In the genomic region with DNA sequence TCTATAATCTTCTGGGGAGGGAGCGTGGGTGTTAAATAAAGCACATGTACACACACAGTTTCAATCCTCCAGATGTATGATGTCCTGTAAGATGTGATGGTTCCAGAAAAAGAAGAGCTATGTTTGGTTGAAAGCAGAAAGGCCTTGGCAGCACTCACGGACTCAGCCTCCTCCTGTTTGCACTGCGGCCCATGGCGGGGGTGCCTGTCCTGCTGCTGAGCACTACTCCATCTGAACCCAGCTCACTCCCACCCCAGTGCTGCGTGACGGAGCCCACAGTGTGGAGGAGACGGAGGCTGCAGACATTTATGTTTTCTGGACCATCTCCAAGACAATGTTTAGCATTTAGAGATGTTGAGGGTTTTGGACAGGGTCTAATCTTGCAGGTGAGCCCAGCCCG, we compare ENCODE assay signal across 15 cellular contexts.
A peak's percentile ranks its signal among the peaks of the same experiment; 100 is the strongest.
DNase-seq lines count a peak whose midpoint lies in the region; ATAC-seq and TF ChIP-seq lines count a peak whose summit lies in the region.
"Had no signal": no experiment of that assay in that cellular context is flagged by ENCODE, and none has a peak within 500 bp of the region (broad histone marks: within the 10 kb centered on the region; RNA-seq: fewer than 3 reads in every experiment).

No MANE protein-coding gene starts in this region.

- no peak overlapping the region for H3K4me2 ChIP-seq in Karpas-422 (ENCODE audit: low read depth, low read length, poor library complexity, severe bottlenecking)

- TF ChIP-seq EP300 in sigmoid colon (IDR thresholded peaks at IDR 0.05) = no peak

- intact Hi-C loops in cardiac septum (cut with DNase I) (no loop called here), posterior vena cava (cut with DNase I) (no loop called here), sigmoid colon (cut with DNase I) (no loop called here)

- peaks cover 0 to 4% of the 10 kb centered on the region in 2 donors for H3K9me3 ChIP-seq in lung (ENCODE audit: control insufficient read depth in 2 of 2, insufficient read depth in 1 of 2, low read length in 1 of 2)
- H3K9me3 ChIP-seq in sigmoid colon = no peaks in the 10 kb centered on the region
- H3K9me3 ChIP-seq in Karpas-422 (ENCODE audit: low read length) = no peaks in the 10 kb centered on the region

- WGBS in lung, 2 donors = 79 to 90% methylated on average over 8 of the region's 8 CpGs
- 72 to 75% methylated on average over 8 of the region's 8 CpGs for WGBS in sigmoid colon, 2 donors

- DNase-seq in coronary artery (ENCODE audit: low spot score) (peak; percentile 21), cardiac septum (ENCODE audit: low spot score) (peak; percentile 70), lung (ENCODE audit: low spot score) (peak; percentile 16), posterior vena cava (ENCODE audit: low spot score) (peak; percentile 49), SIG-M5 (lab: John Stamatoyannopoulos, UW) (no peak), sigmoid colon (no peak), Karpas-422 (no peak)
- DNase-seq: CD4-positive, CD25-positive, alpha-beta regulatory T cell; DMS53; MV-4-11; NCI-H146; NCI-H2107; NCI-H226; NCI-H526 had no signal

- no peak overlapping the region for H2AFZ ChIP-seq in Karpas-422 (ENCODE audit: low read length)

- H3K27me3 ChIP-seq in lung (ENCODE audit: control insufficient read depth, insufficient read depth) (no peaks in the 10 kb centered on the region), sigmoid colon (peaks cover 0 to 13% (median 0%) of the 10 kb centered on the region in 3 donors), Karpas-422 (ENCODE audit: low read length) (no peaks in the 10 kb centered on the region)

- no peak for TF ChIP-seq CTCF in coronary artery (IDR thresholded peaks at IDR 0.05)
- TF ChIP-seq CTCF in lung (IDR thresholded peaks at IDR 0.05; ENCODE audit: control extremely low read depth, extremely low read depth) = no peak
- no peak for TF ChIP-seq CTCF in sigmoid colon (IDR thresholded peaks at IDR 0.05)

- no peak for TF ChIP-seq POLR2A in sigmoid colon (IDR thresholded peaks at IDR 0.05)

- no peak overlapping the region for H3K9ac ChIP-seq in Karpas-422 (ENCODE audit: low read length)

- no peak overlapping the region for H3K4me3 ChIP-seq in coronary artery
- no peak overlapping the region for H3K4me3 ChIP-seq in lung
- no peak overlapping the region for H3K4me3 ChIP-seq in sigmoid colon
- no peak overlapping the region for H3K4me3 ChIP-seq in Karpas-422 (ENCODE audit: low read length)

- no peaks in the 10 kb centered on the region for H3K9me2 ChIP-seq in Karpas-422 (replicated peaks; ENCODE audit: insufficient read depth, low read length)

- no peak overlapping the region for H3K27ac ChIP-seq in coronary artery
- no peak overlapping the region for H3K27ac ChIP-seq in lung (ENCODE audit: low read depth in 1 of 2, low read length in 1 of 2)
- peak overlapping the region in 2 of 4 donors; percentile 19 to 28 for H3K27ac ChIP-seq in sigmoid colon
- H3K27ac ChIP-seq in Karpas-422 (ENCODE audit: low read length) = no peak overlapping the region

- H3K36me3 ChIP-seq in lung (ENCODE audit: control insufficient read depth in 2 of 2, insufficient read depth in 2 of 2, low read length in 2 of 2) (no peaks in the 10 kb centered on the region), sigmoid colon (no peaks in the 10 kb centered on the region), Karpas-422 (ENCODE audit: insufficient read depth, low read length) (no peaks in the 10 kb centered on the region)

- no peak for ATAC-seq in lung (ENCODE audit: insufficient read depth, low FRiP score)
- ATAC-seq: HCT116 had no signal

- H4K20me1 ChIP-seq in Karpas-422 (ENCODE audit: insufficient read depth, low read depth, low read length) = no peaks in the 10 kb centered on the region

- no peaks in the 10 kb centered on the region for H3K79me2 ChIP-seq in Karpas-422 (ENCODE audit: low read length)

- H3K4me1 ChIP-seq in lung (ENCODE audit: control insufficient read depth in 2 of 2, insufficient read depth in 2 of 2, low read length in 2 of 2) (no peaks in the 10 kb centered on the region), sigmoid colon (no peaks in the 10 kb centered on the region), Karpas-422 (ENCODE audit: low read length) (no peaks in the 10 kb centered on the region)

Comparison
In these comparisons a context has a peak if more than half of its experiments do, and no peak if none do; other contexts are left out.
1. DNase-seq: peak in coronary artery (single experiment), cardiac septum (single experiment), lung (single experiment) and posterior vena cava (single experiment); none in SIG-M5 (single experiment), sigmoid colon (single experiment) and Karpas-422 (single experiment).